1 cellular context compared by ENCODE assay signal in the genomic region with DNA sequence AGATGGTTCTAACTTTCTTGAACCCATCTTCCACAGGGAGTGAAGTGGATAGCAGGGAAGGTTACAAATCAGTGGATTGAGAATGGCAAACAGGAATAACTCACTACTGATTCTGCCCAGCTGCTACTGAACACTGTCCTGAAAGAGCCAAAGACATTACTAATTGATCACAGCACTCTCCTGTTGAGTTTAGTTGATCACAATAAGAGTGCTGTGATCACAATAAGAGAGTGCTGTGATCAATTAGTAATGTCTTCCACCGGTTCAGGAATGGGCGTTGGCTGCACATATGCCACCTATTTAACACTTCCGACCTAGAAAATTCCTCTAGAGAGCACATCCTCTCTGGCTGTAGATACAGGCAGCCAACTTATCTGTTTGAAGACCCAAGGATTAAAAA.
TF ChIP-seq lines count a peak whose summit lies in the region.

No MANE protein-coding gene starts in this region.

TF ChIP-seq in SK-N-SH treated with all-trans-retinoic acid at 6 μM for 48 hours, 23 proteins besides CTCF, POLR2A, EP300 and RAD21 (continued from another document):
- TF ChIP-seq, protein P1, sequence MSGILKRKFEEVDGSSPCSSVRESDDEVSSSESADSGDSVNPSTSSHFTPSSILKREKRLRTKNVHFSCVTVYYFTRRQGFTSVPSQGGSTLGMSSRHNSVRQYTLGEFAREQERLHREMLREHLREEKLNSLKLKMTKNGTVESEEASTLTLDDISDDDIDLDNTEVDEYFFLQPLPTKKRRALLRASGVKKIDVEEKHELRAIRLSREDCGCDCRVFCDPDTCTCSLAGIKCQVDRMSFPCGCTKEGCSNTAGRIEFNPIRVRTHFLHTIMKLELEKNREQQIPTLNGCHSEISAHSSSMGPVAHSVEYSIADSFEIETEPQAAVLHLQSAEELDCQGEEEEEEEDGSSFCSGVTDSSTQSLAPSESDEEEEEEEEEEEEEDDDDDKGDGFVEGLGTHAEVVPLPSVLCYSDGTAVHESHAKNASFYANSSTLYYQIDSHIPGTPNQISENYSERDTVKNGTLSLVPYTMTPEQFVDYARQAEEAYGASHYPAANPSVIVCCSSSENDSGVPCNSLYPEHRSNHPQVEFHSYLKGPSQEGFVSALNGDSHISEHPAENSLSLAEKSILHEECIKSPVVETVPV (CRISPR knock-in tag; IDR thresholded peaks at IDR 0.05), result no peak
- no peak for TF ChIP-seq OSR1 (CRISPR knock-in tag; IDR thresholded peaks at IDR 0.05)
- no peak for TF ChIP-seq TCF4 (CRISPR knock-in tag; IDR thresholded peaks at IDR 0.05; ENCODE audit: borderline replicate concordance)
